ENCODE assay signal across 28 cellular contexts in the genomic region with DNA sequence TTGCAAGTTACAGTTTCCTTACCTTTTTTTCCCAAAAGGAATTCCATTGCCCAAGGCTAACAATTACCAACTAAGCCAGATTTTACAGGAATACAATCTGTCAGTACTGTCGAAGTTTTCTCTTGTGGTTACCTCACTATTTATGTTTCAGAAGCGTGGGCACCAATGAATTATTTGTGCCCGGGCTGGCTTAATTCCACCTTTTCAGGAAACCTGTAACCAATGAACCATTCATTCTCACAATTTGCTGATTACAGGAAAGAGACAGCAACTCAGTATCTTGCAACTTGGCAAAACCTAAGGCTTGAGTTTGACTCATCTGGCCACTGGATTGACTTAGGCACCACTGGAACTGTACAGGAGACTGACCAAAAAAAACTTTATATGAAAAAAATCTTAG.
DNase-seq lines count a peak whose midpoint lies in the region; ATAC-seq and TF ChIP-seq lines count a peak whose summit lies in the region.
"Had no signal": no experiment of that assay in that cellular context is flagged by ENCODE, and none has a peak within 500 bp of the region (broad histone marks: within the 10 kb centered on the region; RNA-seq: fewer than 3 reads in every experiment).

No MANE protein-coding gene starts in this region.

- peaks cover 4% of the 10 kb centered on the region; the same call in 1 of the 2 replicates for H3K4me1 ChIP-seq in IMR-90 (ENCODE audit: control insufficient read depth, insufficient read depth, low read length)
- no peaks in the 10 kb centered on the region for H3K4me1 ChIP-seq in ascending aorta
- H3K4me1 ChIP-seq: Caco-2 had no signal

- H3K4me2 ChIP-seq in IMR-90 (ENCODE audit: low read depth, low read length) = no peak overlapping the region

- BruUV-seq in IMR-90 (replicated peaks; lab: Mats Ljungman, UMichigan) = no TSS peak

- H3K14ac ChIP-seq in IMR-90 (replicated peaks; ENCODE audit: low read depth, low read length) = no peak overlapping the region

- no peak overlapping the region for H3K9ac ChIP-seq in IMR-90 (ENCODE audit: low read depth, low read length)

- no peak overlapping the region for H3K23ac ChIP-seq in IMR-90 (ENCODE audit: low read depth, low read length)

- H4K5ac ChIP-seq in IMR-90 (ENCODE audit: low read depth, low read length) = no peak overlapping the region

- ATAC-seq in IMR-90 (ENCODE audit: low read depth) = no peak
- ATAC-seq in GM18870 (IDR thresholded peaks at IDR 0.05; ENCODE audit: unreplicated experiment) = no peak
- ATAC-seq: PC-3 had no signal

- no peak for TF ChIP-seq RAD21 in IMR-90 (IDR thresholded peaks at IDR 0.05; ENCODE audit: low read length)

- H3K9me1 ChIP-seq in IMR-90 (ENCODE audit: insufficient read depth, low read length) = 0 out of 2 replicates have a peak, but pooled peaks cover 2% of the 10 kb centered on the region

- intact Hi-C loops in IMR-90 (cut with micrococcal nuclease) = no loop called here
- intact Hi-C loops in ascending aorta (cut with DNase I) = no loop called here

- 0 out of 3 replicates have a peak overlapping the region, but pooled peaks have one; percentile 9 for H2BK15ac ChIP-seq in IMR-90 (ENCODE audit: low read depth, low read length)

- no peak overlapping the region for H2BK5ac ChIP-seq in IMR-90 (ENCODE audit: low read depth, low read length, poor library complexity, severe bottlenecking)

- WGBS in IMR-90 (ENCODE audit: extremely low coverage in 2 of 2, insufficient read length in 1 of 2), 2 experiments = 100% methylated on average over 1 of the region's 3 CpGs; no CpG with 5 or more reads in 1 of the 2 experiments

- H3K18ac ChIP-seq in IMR-90 (ENCODE audit: low read depth, low read length) = no peak overlapping the region

- POLR2A ChIA-PET in IMR-90 (lab: Charles Lee; ENCODE audit: unreplicated experiment) = no interaction called here

- H3K27ac ChIP-seq in IMR-90 (ENCODE audit: insufficient read depth, low read length) = no peak overlapping the region
- no peak overlapping the region for H3K27ac ChIP-seq in ascending aorta

- H2AFZ ChIP-seq in IMR-90 (replicated peaks; ENCODE audit: low read length, poor library complexity) = no peak overlapping the region

- no peak overlapping the region for H3K56ac ChIP-seq in IMR-90 (ENCODE audit: extremely low read depth, insufficient read depth, low read length)

- H3K36me3 ChIP-seq in IMR-90 (ENCODE audit: control insufficient read depth, insufficient read depth, low read length) = no peaks in the 10 kb centered on the region
- no peaks in the 10 kb centered on the region for H3K36me3 ChIP-seq in ascending aorta

- H4K8ac ChIP-seq in IMR-90 (ENCODE audit: low read depth in 2 of 2, low read length in 2 of 2) = no peak overlapping the region

- no peak for TF ChIP-seq CTCF in IMR-90 (conservative IDR thresholded peaks at IDR 0.05; ENCODE audit: low read depth, low read length)
- TF ChIP-seq CTCF in epithelial cell of esophagus (IDR thresholded peaks at IDR 0.05; ENCODE audit: insufficient read depth, low read depth, low read length, missing control alignments) = no peak
- TF ChIP-seq CTCF in ascending aorta (IDR thresholded peaks at IDR 0.05) = no peak

- dilution Hi-C loops in IMR-90 (cut with HindIII; ENCODE audit: low sequenced_read_pairs, unreplicated experiment) = no loop called here

- H2BK20ac ChIP-seq in IMR-90 (ENCODE audit: low read depth, low read length) = no peak overlapping the region

- H3K27me3 ChIP-seq in IMR-90 (ENCODE audit: control insufficient read depth, insufficient read depth, low read length) = no peaks in the 10 kb centered on the region
- H3K27me3 ChIP-seq in ascending aorta = no peaks in the 10 kb centered on the region

- no peak overlapping the region for H2AK9ac ChIP-seq in IMR-90 (replicated peaks; ENCODE audit: low read depth, low read length, poor library complexity)

- H3K79me1 ChIP-seq in IMR-90 (ENCODE audit: low read depth in 1 of 2, low read length in 2 of 2) = peaks cover 2 to 7% of the 10 kb centered on the region in 2 experiments; a peak in 2 of 4 replicates

- CTCF ChIA-PET in IMR-90 (lab: Yijun Ruan, JAX) = no interaction called here

- H2BK120ac ChIP-seq in IMR-90 (ENCODE audit: low read depth, low read length) = no peak overlapping the region

- H3K4ac ChIP-seq in IMR-90 (ENCODE audit: low read depth, low read length) = no peak overlapping the region

- H4K91ac ChIP-seq in IMR-90 (ENCODE audit: insufficient read depth, low read depth, low read length) = no peak overlapping the region

- H3K4me3 ChIP-seq in IMR-90 (ENCODE audit: insufficient read depth, low read depth, low read length) (no peak overlapping the region), epithelial cell of esophagus (ENCODE audit: low read length) (no peak overlapping the region), ascending aorta (no peak overlapping the region)

- H3K9me3 ChIP-seq in IMR-90 (ENCODE audit: control insufficient read depth, insufficient read depth, low read length) (no peaks in the 10 kb centered on the region), ascending aorta (no peaks in the 10 kb centered on the region)
- H3K9me3 ChIP-seq: Caco-2 had no signal

- in situ Hi-C loops in IMR-90 (cut with MboI; ENCODE audit: low sequenced_read_pairs) = no loop called here

- no peak for TF ChIP-seq POLR2A in IMR-90 (IDR thresholded peaks at IDR 0.05; ENCODE audit: low read depth, low read length)

- DNase-seq in IMR-90 (no peak), amniotic epithelial cell (ENCODE audit: low read depth) (peak; percentile 1), epithelial cell of esophagus (ENCODE audit: low read depth) (peak; percentile 47), ascending aorta (ENCODE audit: low spot score in 2 of 2) (no peak), NCI-H446 treated with DMSO at 0.1 percent for 48 hours (lab: John Stamatoyannopoulos, UW) (no peak)
- no peak for DNase-seq in activated naive CD4-positive, alpha-beta T cell (lab: John Stamatoyannopoulos, UW)
- DNase-seq: C1 segment of cervical spinal cord; Caco-2; CD4-positive, alpha-beta memory T cell; DMS 273 treated with DMSO at 0.1 percent for 48 hours; DMS79; EL; GDM1; H7; Karpas-422; MV-4-11; NCI-H1105 treated with DMSO at 0.1 percent for 48 hours; NCI-H146; NCI-H1930; NCI-H2107; NCI-H446; NCI-H526; NCI-H82; NK-92 treated with Interleukin-12 subunit alpha and Interleukin-12 subunit beta, amount 100 ng/mL, for 24 hours; PC-3; RPMI8226; SHP77 had no signal

- H4K20me1 ChIP-seq in IMR-90 (ENCODE audit: insufficient read depth, low read length) = no peaks in the 10 kb centered on the region

- H2AK5ac ChIP-seq in IMR-90 (ENCODE audit: low read depth, low read length) = no peak overlapping the region

TF ChIP-seq in IMR-90, 13 proteins besides CTCF, POLR2A, EP300 and RAD21:
- TF ChIP-seq SMC3 (IDR thresholded peaks at IDR 0.05; ENCODE audit: low read depth, low read length) (no peak), MAFK (IDR thresholded peaks at IDR 0.05; ENCODE audit: low read depth, low read length) (no peak), FOS (IDR thresholded peaks at IDR 0.05; ENCODE audit: low read depth, low read length) (no peak), CEBPB (IDR thresholded peaks at IDR 0.05; ENCODE audit: low read depth, low read length) (no peak), RFX5 (IDR thresholded peaks at IDR 0.05; ENCODE audit: low read depth, low read length) (no peak), MXI1 (IDR thresholded peaks at IDR 0.05; ENCODE audit: borderline replicate concordance, low read depth, low read length) (no peak), NFE2L2 (IDR thresholded peaks at IDR 0.05; ENCODE audit: low read depth, low read length) (no peak), CHD1 (IDR thresholded peaks at IDR 0.05; ENCODE audit: low read depth, low read length) (no peak), BHLHE40 (IDR thresholded peaks at IDR 0.05; ENCODE audit: low read depth, low read length) (no peak), RCOR1 (IDR thresholded peaks at IDR 0.05; ENCODE audit: insufficient replicate concordance, low read length) (no peak), MAZ (IDR thresholded peaks at IDR 0.05; ENCODE audit: borderline replicate concordance, low read depth, low read length) (no peak)
- TF ChIP-seq, protein P1, sequence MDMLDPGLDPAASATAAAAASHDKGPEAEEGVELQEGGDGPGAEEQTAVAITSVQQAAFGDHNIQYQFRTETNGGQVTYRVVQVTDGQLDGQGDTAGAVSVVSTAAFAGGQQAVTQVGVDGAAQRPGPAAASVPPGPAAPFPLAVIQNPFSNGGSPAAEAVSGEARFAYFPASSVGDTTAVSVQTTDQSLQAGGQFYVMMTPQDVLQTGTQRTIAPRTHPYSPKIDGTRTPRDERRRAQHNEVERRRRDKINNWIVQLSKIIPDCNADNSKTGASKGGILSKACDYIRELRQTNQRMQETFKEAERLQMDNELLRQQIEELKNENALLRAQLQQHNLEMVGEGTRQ (IDR thresholded peaks at IDR 0.05; ENCODE audit: low read depth, low read length) = no peak
- TF ChIP-seq, protein P2, sequence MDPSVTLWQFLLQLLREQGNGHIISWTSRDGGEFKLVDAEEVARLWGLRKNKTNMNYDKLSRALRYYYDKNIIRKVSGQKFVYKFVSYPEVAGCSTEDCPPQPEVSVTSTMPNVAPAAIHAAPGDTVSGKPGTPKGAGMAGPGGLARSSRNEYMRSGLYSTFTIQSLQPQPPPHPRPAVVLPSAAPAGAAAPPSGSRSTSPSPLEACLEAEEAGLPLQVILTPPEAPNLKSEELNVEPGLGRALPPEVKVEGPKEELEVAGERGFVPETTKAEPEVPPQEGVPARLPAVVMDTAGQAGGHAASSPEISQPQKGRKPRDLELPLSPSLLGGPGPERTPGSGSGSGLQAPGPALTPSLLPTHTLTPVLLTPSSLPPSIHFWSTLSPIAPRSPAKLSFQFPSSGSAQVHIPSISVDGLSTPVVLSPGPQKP (IDR thresholded peaks at IDR 0.05; ENCODE audit: borderline replicate concordance, low read depth, low read length) = no peak

Comparison
In these comparisons a context has a peak if more than half of its experiments do, and no peak if none do; other contexts are left out.
1. DNase-seq: peak in amniotic epithelial cell (single experiment) and epithelial cell of esophagus (single experiment); none in IMR-90 (single experiment), ascending aorta (0 of 2), NCI-H446 treated with DMSO at 0.1 percent for 48 hours (single experiment) and activated naive CD4-positive, alpha-beta T cell (0 of 4).